In genomic region chr11:86949995-86950993, GRCh38 we compare ENCODE assay signal across 18 cellular contexts. TPM values are rescaled to one million over a fixed set of nuclear protein-coding genes. Genes with fewer than 3 reads are reported as not detected.
A peak's percentile ranks its signal among the peaks of the same experiment; 100 is the strongest.
DNase-seq lines count a peak whose midpoint lies in the region; ATAC-seq, FAIRE-seq and TF ChIP-seq lines count a peak whose summit lies in the region.
"Had no signal": no experiment of that assay in that cellular context is flagged by ENCODE, and none has a peak within 500 bp of the region (broad histone marks: within the 10 kb centered on the region; RNA-seq: fewer than 3 reads in every experiment).

No MANE protein-coding gene starts in this region.

- CTCF ChIA-PET in HepG2 (lab: Yijun Ruan, JAX; ENCODE audit: low intra/inter-chr PET ratio, low total read pairs): no interaction called here
- CTCF ChIA-PET in activated CD8-positive, alpha-beta T cell treated with anti-CD3 and anti-CD28 coated beads, Interleukin-2, amount 10 ng/mL, durations not matched to agents 7 days and 5 days (lab: Charles Lee): no interaction called here

- H3K36me3 ChIP-seq in HepG2 (replicated peaks in 1 of 2; ENCODE audit: control insufficient read depth in 1 of 2, insufficient read depth in 2 of 2, low read length in 2 of 2) (peaks cover 13 to 48% of the 10 kb centered on the region in 2 experiments), right lobe of liver (peaks cover 0 to 7% (median 0%) of the 10 kb centered on the region in 4 donors), gastroesophageal sphincter (peaks cover 0 to 37% of the 10 kb centered on the region in 2 donors), gastrocnemius medialis (peaks cover 0 to 15% of the 10 kb centered on the region in 2 donors)

- H3K9me3 Mint-ChIP-seq in activated CD8-positive, alpha-beta T cell treated with anti-CD3 and anti-CD28 coated beads, Interleukin-2, amount 10 ng/mL, durations not matched to agents 7 days and 5 days (ENCODE audit: insufficient read depth): no peaks in the 10 kb centered on the region
- H3K9me3 Mint-ChIP-seq: activated naive CD4-positive, alpha-beta T cell treated with anti-CD3 and anti-CD28 coated beads for 36 hours; effector memory CD8-positive, alpha-beta T cell had no signal

- TF ChIP-seq POLR2A in HepG2 (IDR thresholded peaks at IDR 0.05; ENCODE audit: insufficient read depth in 1 of 2, low read depth in 2 of 2, low read length in 2 of 2): no peak
- no peak for TF ChIP-seq POLR2A in right lobe of liver (IDR thresholded peaks at IDR 0.05)
- TF ChIP-seq POLR2A in gastroesophageal sphincter (IDR thresholded peaks at IDR 0.05): no peak
- TF ChIP-seq POLR2A in gastrocnemius medialis (IDR thresholded peaks at IDR 0.05): no peak

- no peaks in the 10 kb centered on the region; a peak in 1 of 5 replicates for H3K27me3 ChIP-seq in HepG2 (ENCODE audit: control insufficient read depth in 1 of 2, insufficient read depth in 2 of 2, low read length in 2 of 2)
- H3K27me3 ChIP-seq in right lobe of liver: no peaks in the 10 kb centered on the region
- H3K27me3 ChIP-seq in gastroesophageal sphincter: no peaks in the 10 kb centered on the region
- H3K27me3 ChIP-seq in gastrocnemius medialis: no peaks in the 10 kb centered on the region
- H3K27me3 ChIP-seq: SJSA1, thyroid gland had no signal

- WGBS in HepG2 (ENCODE audit: low lambda C conversion rate): 61% methylated on average over 8 of the region's 8 CpGs
- WGBS in right lobe of liver (ENCODE audit: insufficient coverage, low coverage, low lambda C conversion rate, missing lambda C conversion rate): 52% methylated on average over 8 of the region's 8 CpGs
- 0 to 24% methylated on average over 5 to 8 of the region's 8 CpGs for WGBS in gastroesophageal sphincter (ENCODE audit: low coverage in 1 of 2), 2 donors

- H3K4me2 ChIP-seq in HepG2 (ENCODE audit: low read depth, low read length): peak overlapping the region; percentile 81

- POLR2A ChIA-PET in HepG2 (lab: Yijun Ruan, JAX): interaction anchor here (11.5 kb wide), 1 partner anchor 9 kb away, joined by 287 read pairs; no protein-coding TSS in a partner anchor
- POLR2A ChIA-PET in activated CD8-positive, alpha-beta T cell treated with anti-CD3 and anti-CD28 coated beads, Interleukin-2, amount 10 ng/mL, durations not matched to agents 7 days and 5 days (lab: Charles Lee): no interaction called here

- no peak for ATAC-seq in HepG2
- ATAC-seq in right lobe of liver: no peak
- no peak for ATAC-seq in gastroesophageal sphincter
- no peak for ATAC-seq in gastrocnemius medialis
- no peak for ATAC-seq in activated CD8-positive, alpha-beta T cell treated with anti-CD3 and anti-CD28 coated beads, Interleukin-2, amount 10 ng/mL, durations not matched to agents 7 days and 5 days
- ATAC-seq: effector memory CD8-positive, alpha-beta T cell had no signal

- TF ChIP-seq EP300 in HepG2 (IDR thresholded peaks at IDR 0.05; ENCODE audit: low read depth in 2 of 2, low read length in 2 of 2) (no peak), HepG2 (CRISPR knock-in tag; IDR thresholded peaks at IDR 0.05; ENCODE audit: borderline replicate concordance) (no peak), gastroesophageal sphincter (IDR thresholded peaks at IDR 0.05) (no peak)

- intact Hi-C loops in HepG2 (cut with micrococcal nuclease; ENCODE audit: unreplicated experiment): no loop called here
- intact Hi-C loops in right lobe of liver (cut with DNase I): no loop called here
- intact Hi-C loops in gastrocnemius medialis (cut with DNase I; ENCODE audit: low total_unique reads): loop anchor here (10.0 kb wide), 1 partner anchor 705 kb away; the partner anchor contains the start of gene EED

- in situ Hi-C loops in HepG2 (cut with HindIII; ENCODE audit: extremely low pct_ligation_motif_present, low pct_unique_long_range_greater_than_20kb): loop anchor here (5.0 kb wide), 1 partner anchor 87 kb away; the partner anchor contains the start of gene TMEM135
- in situ Hi-C loops in gastrocnemius medialis (cut with MboI; ENCODE audit: low sequenced_read_pairs in 4 of 4): no loop called here

- no peak for FAIRE-seq in HepG2 (lab: Jason Lieb, UNC)

- no peaks in the 10 kb centered on the region for H3K36me3 Mint-ChIP-seq in activated CD8-positive, alpha-beta T cell treated with anti-CD3 and anti-CD28 coated beads, Interleukin-2, amount 10 ng/mL, durations not matched to agents 7 days and 5 days (ENCODE audit: low read depth)

- DNase-seq in HepG2 (ENCODE audit: low spot score) (no peak), right lobe of liver (no peak), gastrocnemius medialis (no peak), GM10266 (ENCODE audit: extremely low spot score) (no peak), NK-92 (lab: John Stamatoyannopoulos, UW; ENCODE audit: unreplicated experiment) (no peak), Ammon's horn (ENCODE audit: low spot score) (no peak)
- DNase-seq in activated CD8-positive, alpha-beta T cell treated with anti-CD3 and anti-CD28 coated beads, Interleukin-2, amount 10 ng/mL, durations not matched to agents 7 days and 5 days: no peak
- DNase-seq: activated CD4-positive, alpha-beta T cell treated with anti-CD3 and anti-CD28 coated beads for 4 hours; activated naive CD4-positive, alpha-beta T cell treated with anti-CD3 and anti-CD28 coated beads for 36 hours; effector memory CD8-positive, alpha-beta T cell; foreskin melanocyte; H7; NCI-H2029; NCI-H510A treated with DMSO at 0.1 percent for 48 hours; posterior cingulate gyrus; thyroid gland had no signal

- peaks cover 71% of the 10 kb centered on the region for H3K4me1 ChIP-seq in HepG2 (ENCODE audit: insufficient read depth, low read length)
- peaks cover 0 to 7% (median 0%) of the 10 kb centered on the region in 4 donors for H3K4me1 ChIP-seq in right lobe of liver
- peaks cover 9 to 86% (median 53%) of the 10 kb centered on the region in 3 donors for H3K4me1 ChIP-seq in gastroesophageal sphincter
- peaks cover 75 to 85% of the 10 kb centered on the region in 2 donors for H3K4me1 ChIP-seq in gastrocnemius medialis

- H3K27ac ChIP-seq in HepG2 (ENCODE audit: extremely low read length, insufficient read depth, low read length) (peak overlapping the region; percentile 13), right lobe of liver (no peak overlapping the region), gastroesophageal sphincter (peak overlapping the region; percentile 21 to 96 (median 82)), gastrocnemius medialis (peak overlapping the region; percentile 93 to 100 (median 98))
- H3K27ac ChIP-seq: SJSA1 had no signal

- H3K27me3 Mint-ChIP-seq in activated CD8-positive, alpha-beta T cell treated with anti-CD3 and anti-CD28 coated beads, Interleukin-2, amount 10 ng/mL, durations not matched to agents 7 days and 5 days (ENCODE audit: low read depth): peaks cover 36% of the 10 kb centered on the region

- BruUV-seq in HepG2 (replicated peaks; lab: Mats Ljungman, UMichigan): no TSS peak

- H2AFZ ChIP-seq in HepG2 (ENCODE audit: low read length): no peak overlapping the region

- H3K9ac ChIP-seq in HepG2 (ENCODE audit: insufficient read depth, low read depth, low read length): peak overlapping the region; percentile 23; the same call in 1 of the 2 replicates

- H3K27ac Mint-ChIP-seq in activated CD8-positive, alpha-beta T cell treated with anti-CD3 and anti-CD28 coated beads, Interleukin-2, amount 10 ng/mL, durations not matched to agents 7 days and 5 days: no peak overlapping the region
- H3K27ac Mint-ChIP-seq: activated naive CD4-positive, alpha-beta T cell treated with anti-CD3 and anti-CD28 coated beads for 36 hours; effector memory CD8-positive, alpha-beta T cell had no signal

- H3K4me1 Mint-ChIP-seq in activated CD8-positive, alpha-beta T cell treated with anti-CD3 and anti-CD28 coated beads, Interleukin-2, amount 10 ng/mL, durations not matched to agents 7 days and 5 days (ENCODE audit: low read depth): peaks cover 5% of the 10 kb centered on the region

- TF ChIP-seq RAD21 in HepG2 (CRISPR knock-in tag; IDR thresholded peaks at IDR 0.05): no peak

- H4K20me1 ChIP-seq in HepG2 (ENCODE audit: insufficient read depth, low read length): peaks cover 15% of the 10 kb centered on the region

- no peak for TF ChIP-seq CTCF in HepG2 (CRISPR knock-in tag; IDR thresholded peaks at IDR 0.05)
- no peak for TF ChIP-seq CTCF in right lobe of liver (IDR thresholded peaks at IDR 0.05)
- TF ChIP-seq CTCF in gastroesophageal sphincter (IDR thresholded peaks at IDR 0.05): no peak
- TF ChIP-seq CTCF in gastrocnemius medialis (IDR thresholded peaks at IDR 0.05 in 4 of 5, conservative IDR thresholded peaks at IDR 0.05 in 1 of 5): no peak
- no peak for TF ChIP-seq CTCF in GM10266 (IDR thresholded peaks at IDR 0.05; ENCODE audit: control insufficient read depth, insufficient read depth, low read depth, missing control alignments)

- no peak overlapping the region for H3K4me3 Mint-ChIP-seq in activated CD8-positive, alpha-beta T cell treated with anti-CD3 and anti-CD28 coated beads, Interleukin-2, amount 10 ng/mL, durations not matched to agents 7 days and 5 days
- H3K4me3 Mint-ChIP-seq: activated naive CD4-positive, alpha-beta T cell treated with anti-CD3 and anti-CD28 coated beads for 36 hours; effector memory CD8-positive, alpha-beta T cell had no signal

- peaks cover 84% of the 10 kb centered on the region for H3K79me2 ChIP-seq in HepG2 (ENCODE audit: insufficient read depth, low read length)

- H3K4me3 ChIP-seq in HepG2 (replicated peaks in 1 of 3; ENCODE audit: insufficient read depth in 1 of 3, low read depth in 2 of 3, low read length in 3 of 3): peak overlapping the region; percentile 2 to 33 (median 30)
- H3K4me3 ChIP-seq in right lobe of liver: no peak overlapping the region
- H3K4me3 ChIP-seq in gastroesophageal sphincter: peak overlapping the region in 1 of 2 donors; percentile 98
- peak overlapping the region; percentile 76 to 99 (median 88) for H3K4me3 ChIP-seq in gastrocnemius medialis
- H3K4me3 ChIP-seq: SJSA1 had no signal

- no peaks in the 10 kb centered on the region for H3K9me3 ChIP-seq in HepG2 (ENCODE audit: low read length)
- no peaks in the 10 kb centered on the region for H3K9me3 ChIP-seq in right lobe of liver
- H3K9me3 ChIP-seq in gastroesophageal sphincter: no peaks in the 10 kb centered on the region
- H3K9me3 ChIP-seq in gastrocnemius medialis: no peaks in the 10 kb centered on the region
- H3K9me3 ChIP-seq: SJSA1, thyroid gland had no signal

RNA-seq across cellular contexts. Expression of gene FZD4, which starts 4.9 kb away (rescaled TPM):
- 34.7 and 46.5 TPM in 2 replicates for total RNA-seq in HepG2 (2016; rRNA removed; fragmentation: Illumina TruSeq; extraction: Trizol)
- total RNA-seq in HepG2 (2016; cell fraction: cytosol; rRNA removed; fragmentation: Illumina TruSeq; extraction: Trizol; ENCODE audit: low read depth): 3.4 and 3.7 TPM in 2 replicates
- 36.7 and 46.5 TPM in 2 replicates for total RNA-seq in HepG2 (2016; cell fraction: insoluble cytoplasmic fraction; rRNA removed; fragmentation: Illumina TruSeq; extraction: Trizol)
- total RNA-seq in HepG2 (2016; cell fraction: membrane; rRNA removed; fragmentation: Illumina TruSeq; extraction: Trizol): 15.6 and 16.1 TPM in 2 replicates
- total RNA-seq in HepG2 (2016; cell fraction: nucleus; rRNA removed; fragmentation: Illumina TruSeq; extraction: Trizol): 57.2 and 60.7 TPM in 2 replicates
- polyA plus RNA-seq in HepG2 (2011; rRNA removed): 49.1 and 70.4 TPM in 2 replicates
- 41.6 and 43.4 TPM in 2 replicates for polyA plus RNA-seq in HepG2 (2011; cell fraction: cytosol; rRNA removed)
- polyA plus RNA-seq in HepG2 (2011; cell fraction: nucleus; rRNA removed): 33.6 and 37.4 TPM in 2 replicates
- 22.8 and 29.0 TPM in 2 replicates for polyA plus RNA-seq in HepG2 (2012)
- 1.4 and 1.5 TPM in 2 replicates for polyA plus RNA-seq in HepG2 (2016; cell fraction: cytosol; fragmentation: Illumina TruSeq; extraction: Trizol; ENCODE audit: low read depth)
- polyA plus RNA-seq in HepG2 (2016; cell fraction: insoluble cytoplasmic fraction; fragmentation: Illumina TruSeq; extraction: Trizol; ENCODE audit: low read depth): 19.7 and 21.6 TPM in 2 replicates
- 4.3 and 4.6 TPM in 2 replicates for polyA plus RNA-seq in HepG2 (2016; cell fraction: membrane; fragmentation: Illumina TruSeq; extraction: Trizol; ENCODE audit: low read depth)
- 58.8 and 63.1 TPM in 2 replicates for polyA plus RNA-seq in HepG2 (2016; cell fraction: nucleus; fragmentation: Illumina TruSeq; extraction: Trizol; ENCODE audit: insufficient read depth, low read depth)
- 16.6 and 151 TPM in 2 replicates for polyA minus RNA-seq in HepG2 (2011; rRNA and poly(A)+ RNA removed; ENCODE audit: low replicate concordance)
- 66.3 and 82.1 TPM in 2 replicates for polyA minus RNA-seq in HepG2 (2011; cell fraction: cytosol; rRNA and poly(A)+ RNA removed)
- polyA minus RNA-seq in HepG2 (2011; cell fraction: nucleus; rRNA and poly(A)+ RNA removed): 43.3 and 46.9 TPM in 2 replicates
- total RNA-seq in right lobe of liver: 10 to 100 TPM; 12.5 to 26.1 (median 17.1) TPM
- total RNA-seq in gastroesophageal sphincter: 10 to 100 TPM; 33.3 to 42.9 (median 34.6) TPM
- 10 to 100 TPM; 31.7 to 52.2 (median 39.1) TPM for total RNA-seq in gastrocnemius medialis
- total RNA-seq in activated CD8-positive, alpha-beta T cell treated with anti-CD3 and anti-CD28 coated beads, Interleukin-2, amount 10 ng/mL, durations not matched to agents 7 days and 5 days: not detected

Comparison
In these comparisons a context has a peak if more than half of its experiments do, and no peak if none do; other contexts are left out.
1. H3K27ac ChIP-seq: peak in HepG2 (single experiment), gastroesophageal sphincter (4 of 4) and gastrocnemius medialis (4 of 4); none in right lobe of liver (0 of 3).
2. H3K4me3 ChIP-seq: peak in HepG2 (3 of 3) and gastrocnemius medialis (4 of 4); none in right lobe of liver (0 of 3).
3. RNA of gene FZD4, which starts 4.9 kb away (total RNA-seq): 3.4 to 60.7 TPM in HepG2, 31.7 to 52.2 TPM in gastrocnemius medialis, 33.3 to 42.9 TPM in gastroesophageal sphincter and 12.5 to 26.1 TPM in right lobe of liver; not detected in activated CD8-positive, alpha-beta T cell treated with anti-CD3 and anti-CD28 coated beads, Interleukin-2, amount 10 ng/mL, durations not matched to agents 7 days and 5 days; every median in the first group is over 4 times any median in the second.